Comparison of ENCODE assay signal across 23 cellular contexts in the genomic region with DNA sequence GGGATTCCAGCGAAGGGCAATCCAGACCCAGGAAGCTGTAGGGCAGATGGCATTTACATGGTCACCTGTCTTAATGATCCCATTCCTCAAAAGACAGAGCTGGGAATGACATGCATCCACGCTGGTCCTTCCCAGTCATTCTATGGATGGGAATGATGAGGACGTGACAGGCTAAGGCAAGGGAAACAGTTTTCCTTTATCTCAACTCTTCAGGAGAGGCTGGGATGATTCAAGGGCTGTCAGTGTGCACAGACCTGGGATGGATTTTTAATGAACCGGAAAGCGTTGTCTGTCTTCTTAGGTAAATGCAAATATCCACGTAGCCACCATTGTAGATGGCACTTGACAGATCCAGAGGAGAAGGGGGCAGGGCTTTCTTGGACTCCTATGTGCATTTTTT.
"Had no signal": no experiment of that assay in that cellular context is flagged by ENCODE, and none has a peak within 500 bp of the region (broad histone marks: within the 10 kb centered on the region; RNA-seq: fewer than 3 reads in every experiment).

No MANE protein-coding gene starts in this region.

- H3K27me3 ChIP-seq: ovary, thyroid gland, tibial nerve, upper lobe of left lung, vagina had no signal

- H2AFZ ChIP-seq: parathyroid adenoma had no signal

- H3K27ac ChIP-seq: ovary, parathyroid adenoma, psoas muscle, sigmoid colon, stomach, thoracic aorta, thyroid gland, tibial nerve, upper lobe of left lung, vagina had no signal

- ATAC-seq: naive thymus-derived CD4-positive, alpha-beta T cell; natural killer cell; psoas muscle; right cardiac atrium; stimulated activated effector memory CD8-positive, alpha-beta T cell treated with anti-CD3 and anti-CD28 coated beads, Interleukin-12 subunit alpha, Interleukin-12 subunit beta, amount 100 ng/mL, for 72 hours; stimulated activated naive B cell treated with anti-CD40 and anti-IgM and Interleukin-4, amounts not matched to agents 10 μg/mL and 1 μg/mL and 100 μg/mL, for 72 hours had no signal

- H3K9ac ChIP-seq: parathyroid adenoma had no signal

- H3K4me3 ChIP-seq: ovary, psoas muscle, sigmoid colon, stomach, thoracic aorta, thyroid gland, tibial nerve, upper lobe of left lung, vagina had no signal

- H3K36me3 ChIP-seq: ovary, sigmoid colon, stomach, thoracic aorta, thyroid gland, tibial nerve, upper lobe of left lung, vagina had no signal

- H3K79me2 ChIP-seq: parathyroid adenoma had no signal

- H3K4me1 ChIP-seq: parathyroid adenoma, psoas muscle, sigmoid colon, stomach, thyroid gland, tibial nerve, upper lobe of left lung, vagina had no signal

- H3K9me3 ChIP-seq: ovary, psoas muscle, sigmoid colon, stomach, thoracic aorta, thyroid gland, upper lobe of left lung, vagina had no signal

- DNase-seq: naive thymus-derived CD4-positive, alpha-beta T cell; natural killer cell; occipital lobe; ovary; psoas muscle; right cardiac atrium; sigmoid colon; small intestine; stimulated activated CD4-positive, alpha-beta T cell treated with anti-CD3 and anti-CD28 coated beads, Interleukin-15, amount 100 ng/mL, for 24 hours; stimulated activated CD4-positive, alpha-beta T cell treated with anti-CD3 and anti-CD28 coated beads, Interleukin-2, amount 100 ng/mL, for 24 hours; stimulated activated CD4-positive, alpha-beta T cell treated with anti-CD3 and anti-CD28 coated beads, Interleukin-2, amount 100 ng/mL, for 48 hours; stimulated activated CD4-positive, alpha-beta T cell treated with anti-CD3 and anti-CD28 coated beads, Interleukin-4, amount 100 ng/mL, for 24 hours; stimulated activated naive B cell treated with anti-CD40 and anti-IgM and Interleukin-4, amounts not matched to agents 10 μg/mL and 1 μg/mL and 100 μg/mL, for 72 hours; stimulated activated naive CD4-positive, alpha-beta T cell treated with Interleukin-2 at 50 U/mL for 16 hours; stomach; thyroid gland; trophoblast cell had no signal
